Comparison of ENCODE assay signal across 10 cellular contexts in genomic region chr15:92910451-92910850, GRCh38. TPM values are rescaled to one million over a fixed set of nuclear protein-coding genes. Genes with fewer than 3 reads are reported as not detected.
DNase-seq lines count a peak whose midpoint lies in the region; ATAC-seq and TF ChIP-seq lines count a peak whose summit lies in the region.
"Had no signal": no experiment of that assay in that cellular context is flagged by ENCODE, and none has a peak within 500 bp of the region (broad histone marks: within the 10 kb centered on the region; RNA-seq: fewer than 3 reads in every experiment).

No MANE protein-coding gene starts in this region.

- no peak for TF ChIP-seq CTCF in dorsolateral prefrontal cortex (IDR thresholded peaks at IDR 0.05 in 54 of 56, conservative IDR thresholded peaks at IDR 0.05 in 2 of 56; ENCODE audit: low read depth in 1 of 56, partially characterized antibody in 56 of 56)
- TF ChIP-seq CTCF in neutrophil (IDR thresholded peaks at IDR 0.05), result no peak

- H3K4me1 ChIP-seq in ACC112 (ENCODE audit: control insufficient read depth, insufficient read depth, low read length, unreplicated experiment) (peaks cover 77% of the 10 kb centered on the region), Karpas-422 (ENCODE audit: low read length) (peaks cover 49% of the 10 kb centered on the region), neutrophil (ENCODE audit: control insufficient read depth in 1 of 2, insufficient read depth in 1 of 2, low read depth in 1 of 2, low read length in 1 of 2) (peaks cover 98 to 99% of the 10 kb centered on the region in 2 experiments)

- H2AFZ ChIP-seq in ACC112 (ENCODE audit: low read length, unreplicated experiment) (no peak overlapping the region), Karpas-422 (ENCODE audit: low read length) (no peak overlapping the region)

- intact Hi-C loops in dorsolateral prefrontal cortex (cut with DNase I), result no loop called here

- ATAC-seq in HG02938 (IDR thresholded peaks at IDR 0.05; ENCODE audit: unreplicated experiment) (no peak), HG03520 (IDR thresholded peaks at IDR 0.05; ENCODE audit: unreplicated experiment) (no peak), HG03196 (IDR thresholded peaks at IDR 0.05; ENCODE audit: unreplicated experiment) (no peak)

- H3K36me3 ChIP-seq in ACC112 (ENCODE audit: insufficient read depth, low read length) (0 out of 2 replicates have a peak, but pooled peaks cover 4% of the 10 kb centered on the region), Karpas-422 (ENCODE audit: insufficient read depth, low read length) (no peaks in the 10 kb centered on the region; the same call in 1 of the 2 replicates), neutrophil (no peaks in the 10 kb centered on the region)

- H3K4me3 ChIP-seq in ACC112 (ENCODE audit: low read depth, low read length), result no peak overlapping the region
- no peak overlapping the region for H3K4me3 ChIP-seq in Karpas-422 (ENCODE audit: low read length)
- peak overlapping the region in 5 of 59 donors; percentile 3 to 13 (median 7) for H3K4me3 ChIP-seq in dorsolateral prefrontal cortex
- no peak overlapping the region for H3K4me3 ChIP-seq in neutrophil (ENCODE audit: low read depth in 1 of 2, low read length in 1 of 2)

- no peak overlapping the region for H3K9ac ChIP-seq in Karpas-422 (ENCODE audit: low read length)

- no peaks in the 10 kb centered on the region for H3K9me2 ChIP-seq in Karpas-422 (replicated peaks; ENCODE audit: insufficient read depth, low read length)

- no peaks in the 10 kb centered on the region for H3K27me3 ChIP-seq in ACC112 (ENCODE audit: insufficient read depth, low read length)
- no peaks in the 10 kb centered on the region for H3K27me3 ChIP-seq in Karpas-422 (ENCODE audit: low read length)
- H3K27me3 ChIP-seq in dorsolateral prefrontal cortex, result no peaks in the 10 kb centered on the region
- H3K27me3 ChIP-seq in neutrophil, result no peaks in the 10 kb centered on the region

- peak overlapping the region; percentile 4; the same call in 1 of the 2 replicates for H3K27ac ChIP-seq in ACC112 (ENCODE audit: low read depth, low read length)
- peak overlapping the region; percentile 28; the same call in 1 of the 2 replicates for H3K27ac ChIP-seq in Karpas-422 (ENCODE audit: low read length)
- peak overlapping the region in 54 of 59 donors; percentile 12 to 100 (median 99) for H3K27ac ChIP-seq in dorsolateral prefrontal cortex
- H3K27ac ChIP-seq in neutrophil, result peak overlapping the region; percentile 96

- H3K9me3 ChIP-seq in Karpas-422 (ENCODE audit: low read length), result no peaks in the 10 kb centered on the region
- no peaks in the 10 kb centered on the region for H3K9me3 ChIP-seq in neutrophil

- DNase-seq in Karpas-422 (no peak), dorsolateral prefrontal cortex (no peak), glomerular visceral epithelial cell (ENCODE audit: extremely low spot score) (no peak)
- DNase-seq: amygdala, NCI-H446 treated with DMSO at 0.1 percent for 48 hours had no signal

- H3K4me2 ChIP-seq in Karpas-422 (ENCODE audit: low read depth, low read length, poor library complexity, severe bottlenecking), result no peak overlapping the region

- no peaks in the 10 kb centered on the region for H4K20me1 ChIP-seq in Karpas-422 (ENCODE audit: insufficient read depth, low read depth, low read length)

- peaks cover 95% of the 10 kb centered on the region for H3K79me2 ChIP-seq in ACC112 (ENCODE audit: control insufficient read depth, insufficient read depth, low read length, unreplicated experiment)
- H3K79me2 ChIP-seq in Karpas-422 (ENCODE audit: low read length), result peaks cover 92% of the 10 kb centered on the region

RNA-seq across cellular contexts. Expression of gene CHD2, which starts 10.3 kb away (rescaled TPM):
- total RNA-seq in Karpas-422 (2014; rRNA removed; shearing (Covaris generic); ENCODE audit: low replicate concordance), result 22.1 and 37.3 TPM in 2 replicates
- 100 to 1,000 TPM; 120 to 227 (median 167) TPM for total RNA-seq in dorsolateral prefrontal cortex

Comparison
In these comparisons a context has a peak if more than half of its experiments do, and no peak if none do; other contexts are left out.
1. H3K27ac ChIP-seq: peak in every context shown above with its lines; median percentile 99 in dorsolateral prefrontal cortex; 96 in neutrophil; 28 in Karpas-422; 4 in ACC112.